Comparison of ENCODE assay signal across 15 cellular contexts in the genomic region with DNA sequence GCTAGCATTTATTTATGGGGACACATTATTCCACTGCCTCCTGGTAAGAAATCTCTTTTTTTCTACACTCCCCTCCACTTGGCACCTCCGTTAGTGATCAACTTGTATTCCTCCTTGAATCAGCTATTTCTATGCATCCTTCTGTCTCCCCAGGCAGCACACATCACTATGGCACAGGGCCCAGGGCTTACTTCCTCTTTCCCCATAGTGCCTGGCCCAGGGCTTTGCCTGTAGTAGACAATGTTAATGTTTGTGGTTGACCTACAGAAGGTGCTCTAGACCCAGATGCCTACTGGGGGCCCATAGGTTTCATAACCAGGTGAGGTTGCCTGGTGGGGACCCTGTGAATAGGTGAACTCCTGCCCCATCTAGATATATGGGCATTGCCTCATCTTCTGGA.
A peak's percentile ranks its signal among the peaks of the same experiment; 100 is the strongest.
DNase-seq lines count a peak whose midpoint lies in the region; ATAC-seq and TF ChIP-seq lines count a peak whose summit lies in the region.
"Had no signal": no experiment of that assay in that cellular context is flagged by ENCODE, and none has a peak within 500 bp of the region (broad histone marks: within the 10 kb centered on the region; RNA-seq: fewer than 3 reads in every experiment).

No MANE protein-coding gene starts in this region.

- TF ChIP-seq CTCF in OCI-LY3 (IDR thresholded peaks at IDR 0.05; ENCODE audit: low read depth, low read length) = peak; percentile 20; the same call in 1 of the 2 replicates

- H3K27ac ChIP-seq in OCI-LY3 (ENCODE audit: low read length) = peak overlapping the region; percentile 73
- H3K27ac ChIP-seq: SK-N-MC had no signal

- DNase-seq in stimulated activated CD4-positive, alpha-beta T cell treated with anti-CD3 and anti-CD28 coated beads, Interleukin-2, amount 100 ng/mL, for 48 hours = no peak
- DNase-seq in NCI-H187 treated with DMSO at 0.1 percent for 48 hours (lab: John Stamatoyannopoulos, UW) = no peak
- DNase-seq in stimulated activated CD4-positive, alpha-beta T cell treated with anti-CD3 and anti-CD28 coated beads, Interleukin-4, amount 100 ng/mL, for 1 hour = no peak
- DNase-seq: activated T-cell treated with anti-CD3 and anti-CD28 coated beads, Interleukin-2, amount 50 U/mL, for 24 hours; NCI-H1436 treated with DMSO at 0.1 percent for 48 hours; NCI-H774; stimulated activated CD4-positive, alpha-beta T cell treated with anti-CD3 and anti-CD28 coated beads, Interleukin-1b, Interleukin-23, amount 100 ng/mL, for 48 hours; stimulated activated naive CD4-positive, alpha-beta T cell had no signal

- peak overlapping the region; percentile 45; the same call in 1 of the 2 replicates for H3K9ac ChIP-seq in OCI-LY3 (ENCODE audit: low read length)

- no peaks in the 10 kb centered on the region for H3K27me3 ChIP-seq in OCI-LY3 (ENCODE audit: low read depth, low read length)

- H3K36me3 ChIP-seq in OCI-LY3 (replicated peaks; ENCODE audit: low read depth, low read length) = peaks cover 57% of the 10 kb centered on the region

- H3K4me3 ChIP-seq in OCI-LY3 (ENCODE audit: low read length) = peak overlapping the region; percentile 12; the same call in 1 of the 2 replicates
- H3K4me3 ChIP-seq: SK-N-MC had no signal

- peaks cover 97% of the 10 kb centered on the region for H4K20me1 ChIP-seq in OCI-LY3 (ENCODE audit: insufficient read depth, low read length)

- peak; percentile 73 for ATAC-seq in GM18519 (IDR thresholded peaks at IDR 0.05; ENCODE audit: low FRiP score, unreplicated experiment)
- ATAC-seq in GM21423 (IDR thresholded peaks at IDR 0.05; ENCODE audit: unreplicated experiment) = peak; percentile 74
- peak; percentile 72 for ATAC-seq in HG03139 (IDR thresholded peaks at IDR 0.05; ENCODE audit: unreplicated experiment)
- ATAC-seq in HG03108 (IDR thresholded peaks at IDR 0.05; ENCODE audit: unreplicated experiment) = no peak
- ATAC-seq: activated CD4-positive, CD25-positive, alpha-beta regulatory T cell treated with anti-CD3 and anti-CD28 coated beads, Interleukin-2, amount 50 U/mL, for 24 hours had no signal

- H3K9me3 ChIP-seq in OCI-LY3 (ENCODE audit: insufficient read depth, low read length) = no peaks in the 10 kb centered on the region

- peak overlapping the region; percentile 53 for H3K4me2 ChIP-seq in OCI-LY3 (ENCODE audit: low read length)

- peaks cover 100% of the 10 kb centered on the region for H3K79me2 ChIP-seq in OCI-LY3 (ENCODE audit: low read length)

- no peak overlapping the region for H2AFZ ChIP-seq in OCI-LY3 (ENCODE audit: low read depth, low read length)

- peaks cover 89% of the 10 kb centered on the region for H3K4me1 ChIP-seq in OCI-LY3 (ENCODE audit: low read length)
